1 cellular context compared by ENCODE assay signal in genomic region chr5:141942185-141942857, GRCh38.
TF ChIP-seq lines count a peak whose summit lies in the region.

No MANE protein-coding gene starts in this region.

TF ChIP-seq in neural cell, 6 proteins besides CTCF, POLR2A, EP300 and RAD21:
- TF ChIP-seq REST (IDR thresholded peaks at IDR 0.05; ENCODE audit: borderline replicate concordance) (no peak), MXI1 (conservative IDR thresholded peaks at IDR 0.05; ENCODE audit: poor library complexity, severe bottlenecking) (no peak), POLR2AphosphoS5 (IDR thresholded peaks at IDR 0.05) (no peak), SMC3 (conservative IDR thresholded peaks at IDR 0.05; ENCODE audit: poor library complexity) (no peak), EZH2 (IDR thresholded peaks at IDR 0.05; ENCODE audit: borderline replicate concordance, insufficient read depth, low read length, poor library complexity, severe bottlenecking) (no peak), TAF1 (IDR thresholded peaks at IDR 0.05; ENCODE audit: low read depth) (no peak)
